In genomic region chr11:109023029-109023428, GRCh38 we compare ENCODE assay signal across 22 cellular contexts.
A peak's percentile ranks its signal among the peaks of the same experiment; 100 is the strongest.
DNase-seq lines count a peak whose midpoint lies in the region; ATAC-seq, FAIRE-seq and TF ChIP-seq lines count a peak whose summit lies in the region.
"Had no signal": no experiment of that assay in that cellular context is flagged by ENCODE, and none has a peak within 500 bp of the region (broad histone marks: within the 10 kb centered on the region; RNA-seq: fewer than 3 reads in every experiment).

No MANE protein-coding gene starts in this region.

- H4K20me1 ChIP-seq in astrocyte (ENCODE audit: insufficient read depth, low read length): no peaks in the 10 kb centered on the region
- H4K20me1 ChIP-seq in Karpas-422 (ENCODE audit: insufficient read depth, low read depth, low read length): no peaks in the 10 kb centered on the region

- H3K27me3 ChIP-seq in astrocyte (ENCODE audit: insufficient read depth, low read length): no peaks in the 10 kb centered on the region
- no peaks in the 10 kb centered on the region for H3K27me3 ChIP-seq in naive thymus-derived CD4-positive, alpha-beta T cell (ENCODE audit: control insufficient read depth in 2 of 2, insufficient read depth in 2 of 2, low read length in 2 of 2)
- H3K27me3 ChIP-seq in Karpas-422 (ENCODE audit: low read length): no peaks in the 10 kb centered on the region
- H3K27me3 ChIP-seq: SJCRH30 had no signal

- H3K36me3 ChIP-seq in astrocyte (ENCODE audit: insufficient read depth, low read length) (no peaks in the 10 kb centered on the region), Karpas-422 (ENCODE audit: insufficient read depth, low read length) (no peaks in the 10 kb centered on the region)
- H3K36me3 ChIP-seq in naive thymus-derived CD4-positive, alpha-beta T cell (ENCODE audit: control insufficient read depth in 2 of 3, insufficient read depth in 3 of 3, low read length in 3 of 3): no peaks in the 10 kb centered on the region
- H3K36me3 ChIP-seq: SJCRH30 had no signal

- CTCF ChIA-PET in naive thymus-derived CD4-positive, alpha-beta T cell (lab: Charles Lee): no interaction called here

- H3K9me3 Mint-ChIP-seq in CD14-positive monocyte (peaks cover 4 to 12% (median 7%) of the 10 kb centered on the region in 7 donors), astrocyte (ENCODE audit: unreplicated experiment) (peaks cover 10% of the 10 kb centered on the region)
- peaks cover 0 to 20% (median 3%) of the 10 kb centered on the region in 11 donors for H3K9me3 Mint-ChIP-seq in naive thymus-derived CD4-positive, alpha-beta T cell

- ATAC-seq in naive thymus-derived CD4-positive, alpha-beta T cell: peak; percentile 38
- ATAC-seq: GM12878, PC-3 had no signal

- H3K9me2 ChIP-seq in Karpas-422 (replicated peaks; ENCODE audit: insufficient read depth, low read length): no peaks in the 10 kb centered on the region; the same call in 1 of the 2 replicates

- H3K4me3 ChIP-seq in astrocyte (ENCODE audit: insufficient read depth, low read depth, low read length) (no peak overlapping the region), Karpas-422 (ENCODE audit: low read length) (no peak overlapping the region)
- no peak overlapping the region for H3K4me3 ChIP-seq in naive thymus-derived CD4-positive, alpha-beta T cell (ENCODE audit: low read length)
- H3K4me3 ChIP-seq: GM12878, SJCRH30 had no signal

- no peak overlapping the region for H3K4me3 Mint-ChIP-seq in CD14-positive monocyte
- no peak overlapping the region for H3K4me3 Mint-ChIP-seq in astrocyte (ENCODE audit: unreplicated experiment)
- H3K4me3 Mint-ChIP-seq in naive thymus-derived CD4-positive, alpha-beta T cell: no peak overlapping the region

- H3K9me3 ChIP-seq in astrocyte (ENCODE audit: insufficient read depth, low read depth, low read length) (no peaks in the 10 kb centered on the region), Karpas-422 (ENCODE audit: low read length) (no peaks in the 10 kb centered on the region)
- H3K9me3 ChIP-seq in naive thymus-derived CD4-positive, alpha-beta T cell (ENCODE audit: control insufficient read depth in 2 of 3, low read length in 3 of 3): no peaks in the 10 kb centered on the region
- H3K9me3 ChIP-seq: SJCRH30 had no signal

- DNase-seq in CD14-positive monocyte (ENCODE audit: low spot score): peak; percentile 49
- peak; percentile 80 for DNase-seq in MV-4-11 (lab: John Stamatoyannopoulos, UW)
- DNase-seq in astrocyte (ENCODE audit: low read depth): no peak
- DNase-seq in naive thymus-derived CD4-positive, alpha-beta T cell: no peak
- no peak for DNase-seq in middle frontal gyrus (ENCODE audit: extremely low spot score, low spot score)
- no peak for DNase-seq in head of caudate nucleus
- no peak for DNase-seq in pons (ENCODE audit: low spot score)
- DNase-seq in Karpas-422: no peak
- DNase-seq: Caco-2, EL, HCEC 1CT, KG1, NCI-H1092, NCI-H146, NCI-H2029 treated with DMSO at 0.1 percent for 48 hours, NCI-H2171, NCI-H526 treated with DMSO at 0.1 percent for 48 hours, PC-3, SJCRH30 had no signal

- no peaks in the 10 kb centered on the region for H3K36me3 Mint-ChIP-seq in CD14-positive monocyte
- no peaks in the 10 kb centered on the region for H3K36me3 Mint-ChIP-seq in astrocyte (ENCODE audit: low read depth, unreplicated experiment)
- H3K36me3 Mint-ChIP-seq in naive thymus-derived CD4-positive, alpha-beta T cell: no peaks in the 10 kb centered on the region

- no peaks in the 10 kb centered on the region for H3K79me2 ChIP-seq in astrocyte (ENCODE audit: insufficient read depth, low read length)
- no peaks in the 10 kb centered on the region for H3K79me2 ChIP-seq in Karpas-422 (ENCODE audit: low read length)

- TF ChIP-seq CTCF in CD14-positive monocyte (IDR thresholded peaks at IDR 0.05) (no peak), astrocyte (IDR thresholded peaks at IDR 0.05; ENCODE audit: insufficient read depth, low read depth, low read length) (no peak)

- H3K4me1 Mint-ChIP-seq in CD14-positive monocyte (peaks cover 11% of the 10 kb centered on the region), astrocyte (ENCODE audit: low read depth, unreplicated experiment) (no peaks in the 10 kb centered on the region)
- peaks cover 0 to 2% (median 0%) of the 10 kb centered on the region in 7 donors for H3K4me1 Mint-ChIP-seq in naive thymus-derived CD4-positive, alpha-beta T cell

- H3K4me1 ChIP-seq in astrocyte (ENCODE audit: insufficient read depth, low read length) (no peaks in the 10 kb centered on the region), Karpas-422 (ENCODE audit: low read length) (no peaks in the 10 kb centered on the region)
- H3K4me1 ChIP-seq in naive thymus-derived CD4-positive, alpha-beta T cell (ENCODE audit: control insufficient read depth in 2 of 2, insufficient read depth in 2 of 2, low read length in 2 of 2): no peaks in the 10 kb centered on the region
- H3K4me1 ChIP-seq: Caco-2, SJCRH30 had no signal

- peak; percentile 37 for FAIRE-seq in astrocyte (lab: Jason Lieb, UNC)
- FAIRE-seq: GM12878 had no signal

- H3K27ac ChIP-seq in astrocyte (ENCODE audit: low read depth, low read length): no peak overlapping the region
- no peak overlapping the region for H3K27ac ChIP-seq in naive thymus-derived CD4-positive, alpha-beta T cell (ENCODE audit: low read depth, low read length)
- no peak overlapping the region for H3K27ac ChIP-seq in Karpas-422 (ENCODE audit: low read length)
- H3K27ac ChIP-seq: C4-2B, RWPE1, SJCRH30 had no signal

- peak overlapping the region in 3 of 7 donors; percentile 10 to 47 (median 44) for H3K27ac Mint-ChIP-seq in CD14-positive monocyte
- H3K27ac Mint-ChIP-seq in astrocyte (ENCODE audit: unreplicated experiment): no peak overlapping the region
- H3K27ac Mint-ChIP-seq in naive thymus-derived CD4-positive, alpha-beta T cell: no peak overlapping the region

- POLR2A ChIA-PET in naive thymus-derived CD4-positive, alpha-beta T cell (lab: Charles Lee): no interaction called here

- H3K27me3 Mint-ChIP-seq in CD14-positive monocyte (ENCODE audit: low read depth in 3 of 3) (peaks cover 0 to 3% (median 0%) of the 10 kb centered on the region in 3 donors), astrocyte (ENCODE audit: low read depth, unreplicated experiment) (no peaks in the 10 kb centered on the region)
- H3K27me3 Mint-ChIP-seq in naive thymus-derived CD4-positive, alpha-beta T cell: peaks cover 0 to 4% (median 2%) of the 10 kb centered on the region in 5 donors

- H3K9ac ChIP-seq in astrocyte (ENCODE audit: low read length) (no peak overlapping the region), Karpas-422 (ENCODE audit: low read length) (no peak overlapping the region)

- intact Hi-C loops in CD14-positive monocyte (cut with micrococcal nuclease): no loop called here
- intact Hi-C loops in naive thymus-derived CD4-positive, alpha-beta T cell (cut with micrococcal nuclease): no loop called here
- intact Hi-C loops in head of caudate nucleus (cut with DNase I): no loop called here

- H2AFZ ChIP-seq in astrocyte (ENCODE audit: low read depth, low read length) (no peak overlapping the region), Karpas-422 (ENCODE audit: low read length) (no peak overlapping the region)

- H3K4me2 ChIP-seq in astrocyte (ENCODE audit: low read length) (no peak overlapping the region), Karpas-422 (ENCODE audit: low read depth, low read length, poor library complexity, severe bottlenecking) (no peak overlapping the region)

Comparison
In these comparisons a context has a peak if more than half of its experiments do, and no peak if none do; other contexts are left out.
1. DNase-seq: peak in CD14-positive monocyte (single experiment) and MV-4-11 (single experiment); none in astrocyte (single experiment), naive thymus-derived CD4-positive, alpha-beta T cell (0 of 9), middle frontal gyrus (single experiment), head of caudate nucleus (0 of 42), pons (single experiment) and Karpas-422 (single experiment).